ENCODE assay signal across 1 cellular context in the genomic region with DNA sequence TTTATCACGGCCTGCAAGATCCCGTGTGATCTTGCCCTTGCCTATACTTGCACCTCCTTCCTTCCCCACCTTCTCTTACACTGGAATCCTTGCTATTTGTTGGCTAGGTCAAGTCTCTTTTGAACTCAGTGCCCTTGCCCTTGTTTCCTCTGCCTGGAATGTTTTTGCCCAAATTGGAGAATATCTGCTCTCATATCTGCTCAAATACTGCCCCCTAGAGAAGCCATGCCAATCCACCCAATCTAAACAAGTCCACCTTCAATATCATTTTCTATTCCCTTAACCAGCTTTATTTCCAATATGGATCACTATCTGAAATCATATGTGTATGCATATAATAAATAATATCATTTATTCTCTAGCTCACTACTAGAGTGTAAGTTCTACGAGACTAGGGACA.
TF ChIP-seq lines count a peak whose summit lies in the region.

No MANE protein-coding gene starts in this region.

TF ChIP-seq in SK-N-SH treated with all-trans-retinoic acid at 6 μM for 48 hours, 23 proteins besides CTCF, POLR2A, EP300 and RAD21 (continued from another document):
- no peak for TF ChIP-seq ARNTL (CRISPR knock-in tag; IDR thresholded peaks at IDR 0.05; ENCODE audit: borderline replicate concordance, low read depth)
- TF ChIP-seq ESRRG (CRISPR knock-in tag; IDR thresholded peaks at IDR 0.05) = no peak
